1 cellular context compared by ENCODE assay signal in genomic region chr7:106425017-106425719, GRCh38.
A peak's percentile ranks its signal among the peaks of the same experiment; 100 is the strongest.
TF ChIP-seq lines count a peak whose summit lies in the region.

No MANE protein-coding gene starts in this region.

TF ChIP-seq in K562, 482 proteins besides CTCF, POLR2A, EP300 and RAD21 (continued from another document and continues in another):
- TF ChIP-seq AFF1 (IDR thresholded peaks at IDR 0.05; ENCODE audit: low read depth in 1 of 2, partially characterized antibody in 2 of 2) = peak; percentile 35 to 44
- TF ChIP-seq MNT (conservative IDR thresholded peaks at IDR 0.05) = peak; percentile 65 to 71
- 0 out of 2 replicates have a peak, but pooled peaks have one; percentile 16 for TF ChIP-seq ZNF79 (CRISPR knock-in tag; IDR thresholded peaks at IDR 0.05; ENCODE audit: low read depth)
- TF ChIP-seq EP400 (IDR thresholded peaks at IDR 0.05) = peak; percentile 72
- TF ChIP-seq TBL1XR1 (IDR thresholded peaks at IDR 0.05; ENCODE audit: low read length in 2 of 2) = peak in 1 of 2 experiments; percentile 40; a peak in 1 of 4 replicates
- peak in 1 of 2 experiments; percentile 84; a peak in 1 of 4 replicates for TF ChIP-seq TRIM24 (IDR thresholded peaks at IDR 0.05)
- peak; percentile 82; the same call in 1 of the 2 replicates for TF ChIP-seq BACH1 (tag; IDR thresholded peaks at IDR 0.05)
- TF ChIP-seq CREB1 (IDR thresholded peaks at IDR 0.05) = no peak
- TF ChIP-seq CREB1 (CRISPR knock-in tag; IDR thresholded peaks at IDR 0.05) = peak; percentile 12
- TF ChIP-seq RHOXF2B (CRISPR knock-in tag; conservative IDR thresholded peaks at IDR 0.05) = peak; percentile 68; the same call in 1 of the 2 replicates
- TF ChIP-seq BHLHE40 (IDR thresholded peaks at IDR 0.05; ENCODE audit: low read length) = peak; percentile 54; the same call in 1 of the 2 replicates
- TF ChIP-seq ATF4 (CRISPR knock-in tag; IDR thresholded peaks at IDR 0.05) = peak; percentile 74; the same call in 1 of the 2 replicates
- peak; percentile 77 for TF ChIP-seq ZNF766 (CRISPR knock-in tag; conservative IDR thresholded peaks at IDR 0.05)
- peak; percentile 80 for TF ChIP-seq FOXJ2 (tag; IDR thresholded peaks at IDR 0.05)
- TF ChIP-seq BRD4 (IDR thresholded peaks at IDR 0.05) = peak; percentile 50; the same call in 1 of the 2 replicates
- TF ChIP-seq E2F6 (IDR thresholded peaks at IDR 0.05; ENCODE audit: borderline replicate concordance in 1 of 2, extremely low read depth in 1 of 2, insufficient read depth in 1 of 2, insufficient read length in 1 of 2, low read depth in 1 of 2, low read length in 1 of 2, poor library complexity in 1 of 2, severe bottlenecking in 1 of 2) = no peak
- peak; percentile 83; the same call in 1 of the 2 replicates for TF ChIP-seq ZNF584 (CRISPR knock-in tag; IDR thresholded peaks at IDR 0.05; ENCODE audit: low read depth)
- peak; percentile 75 for TF ChIP-seq FOSL1 (tag; conservative IDR thresholded peaks at IDR 0.05)
- peak; percentile 8; the same call in 1 of the 2 replicates for TF ChIP-seq MITF (IDR thresholded peaks at IDR 0.05)
- peak; percentile 72; the same call in 1 of the 2 replicates for TF ChIP-seq SMAD4 (CRISPR knock-in tag; conservative IDR thresholded peaks at IDR 0.05)
- peak; percentile 27; the same call in 1 of the 2 replicates for TF ChIP-seq ZNF592 (IDR thresholded peaks at IDR 0.05)
- TF ChIP-seq LEF1 (IDR thresholded peaks at IDR 0.05) = peak; percentile 73; the same call in 1 of the 2 replicates
- peak; percentile 30; the same call in 1 of the 2 replicates for TF ChIP-seq CREB3L1 (IDR thresholded peaks at IDR 0.05; ENCODE audit: borderline replicate concordance, low read depth)
- TF ChIP-seq HDAC2 (IDR thresholded peaks at IDR 0.05) = 0 out of 2 replicates have a peak, but pooled peaks have one; percentile 49
- TF ChIP-seq ZNF282 (CRISPR knock-in tag; IDR thresholded peaks at IDR 0.05) = no peak
- peak; percentile 80 for TF ChIP-seq ATF7 (IDR thresholded peaks at IDR 0.05)
- TF ChIP-seq CEBPB (tag; IDR thresholded peaks at IDR 0.05) = peak; percentile 95
- TF ChIP-seq ATF3 (IDR thresholded peaks at IDR 0.05) = peak; percentile 88
- TF ChIP-seq ATF3 (CRISPR knock-in tag; conservative IDR thresholded peaks at IDR 0.05) = 0 out of 2 replicates have a peak, but pooled peaks have one; percentile 41
- no peak for TF ChIP-seq MAFG (tag; conservative IDR thresholded peaks at IDR 0.05)
- peak in 1 of 2 experiments; percentile 65; a peak in 1 of 4 replicates for TF ChIP-seq ZNF639 (CRISPR knock-in tag; conservative IDR thresholded peaks at IDR 0.05 in 1 of 2, IDR thresholded peaks at IDR 0.05 in 1 of 2)
- TF ChIP-seq ZEB2 (IDR thresholded peaks at IDR 0.05) = 0 out of 2 replicates have a peak, but pooled peaks have one; percentile 22
- no peak for TF ChIP-seq ZKSCAN3 (CRISPR knock-in tag; IDR thresholded peaks at IDR 0.05)
- TF ChIP-seq MYC (IDR thresholded peaks at IDR 0.05; ENCODE audit: low read depth, low read length) = peak; percentile 92
- TF ChIP-seq MYC (CRISPR knock-in tag; IDR thresholded peaks at IDR 0.05; ENCODE audit: borderline replicate concordance, low read depth) = no peak
- TF ChIP-seq NR2C1 (IDR thresholded peaks at IDR 0.05) = no peak
- peak; percentile 47; the same call in 1 of the 2 replicates for TF ChIP-seq NR2C1 (tag; IDR thresholded peaks at IDR 0.05)
- no peak for TF ChIP-seq ZNF449 (CRISPR knock-in tag; IDR thresholded peaks at IDR 0.05)
